16 cellular contexts compared by ENCODE assay signal in the genomic region with DNA sequence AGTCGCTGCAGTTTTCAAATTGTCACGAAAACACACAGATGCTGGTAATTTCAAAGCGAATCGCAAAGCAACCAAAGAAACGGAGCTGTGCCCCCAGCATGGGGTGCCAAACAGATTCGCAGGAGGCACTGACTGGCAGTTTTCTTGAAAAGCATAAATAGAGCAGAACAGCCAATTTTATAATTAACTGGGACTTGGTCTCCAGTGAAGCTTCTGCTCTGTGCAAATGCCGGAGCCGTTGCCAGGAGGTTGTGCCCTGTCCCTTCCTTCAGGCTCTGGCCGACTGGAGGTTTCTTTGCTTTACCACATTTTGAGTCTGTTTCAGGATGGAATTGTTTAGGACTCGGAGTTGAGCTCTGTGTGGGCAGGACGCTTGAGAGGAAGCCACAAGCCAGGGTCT. TPM values are rescaled to one million over a fixed set of nuclear protein-coding genes. Genes with fewer than 3 reads are reported as not detected.
DNase-seq lines count a peak whose midpoint lies in the region; ATAC-seq and TF ChIP-seq lines count a peak whose summit lies in the region.
"Had no signal": no experiment of that assay in that cellular context is flagged by ENCODE, and none has a peak within 500 bp of the region (broad histone marks: within the 10 kb centered on the region; RNA-seq: fewer than 3 reads in every experiment).

No MANE protein-coding gene starts in this region.

- TF ChIP-seq CTCF in neural progenitor cell (IDR thresholded peaks at IDR 0.05) (no peak), progenitor cell of endocrine pancreas (IDR thresholded peaks at IDR 0.05; ENCODE audit: unreplicated experiment) (no peak)

- no peak for ATAC-seq in HG02571 (IDR thresholded peaks at IDR 0.05; ENCODE audit: unreplicated experiment)
- ATAC-seq: HepG2 had no signal

- H3K36me3 Mint-ChIP-seq in neural progenitor cell, result no peaks in the 10 kb centered on the region
- no peaks in the 10 kb centered on the region for H3K36me3 Mint-ChIP-seq in progenitor cell of endocrine pancreas (ENCODE audit: insufficient read depth)
- H3K36me3 Mint-ChIP-seq: CD14-positive monocyte had no signal

- H3K9me3 ChIP-seq in neural progenitor cell (ENCODE audit: low read depth), result no peaks in the 10 kb centered on the region
- H3K9me3 ChIP-seq: Caco-2 had no signal

- no peaks in the 10 kb centered on the region for H3F3A ChIP-seq in neural progenitor cell (ENCODE audit: low read depth)

- peak overlapping the region; percentile 82 for H2AFZ ChIP-seq in neural progenitor cell (replicated peaks)

- H3K4me1 Mint-ChIP-seq in neural progenitor cell, result peaks cover 18% of the 10 kb centered on the region
- no peaks in the 10 kb centered on the region for H3K4me1 Mint-ChIP-seq in progenitor cell of endocrine pancreas (ENCODE audit: low read depth)
- H3K4me1 Mint-ChIP-seq: CD14-positive monocyte; CD8-positive, alpha-beta memory T cell had no signal

- H3K36me3 ChIP-seq in neural progenitor cell, result no peaks in the 10 kb centered on the region

- H3K27me3 ChIP-seq in neural progenitor cell, result no peaks in the 10 kb centered on the region

- H3K27ac ChIP-seq in neural progenitor cell, result no peak overlapping the region

- DNase-seq in G401 (ENCODE audit: low spot score), result peak; percentile 86
- DNase-seq in NCI-H146 treated with DMSO at 0.1 percent for 48 hours (lab: John Stamatoyannopoulos, UW; ENCODE audit: unreplicated experiment), result peak; percentile 35
- DNase-seq in cerebellar cortex (ENCODE audit: low spot score), result peak; percentile 83
- DNase-seq in neural progenitor cell (ENCODE audit: low spot score), result no peak
- DNase-seq in progenitor cell of endocrine pancreas (ENCODE audit: low spot score, unreplicated experiment), result no peak
- no peak for DNase-seq in AG20443 (ENCODE audit: low spot score)
- DNase-seq: Caco-2; CD8-positive, alpha-beta memory T cell; DND-41; GF-D8; HCEC 1CT; HFFc6 had no signal

- H3K27me3 Mint-ChIP-seq in neural progenitor cell (ENCODE audit: insufficient read depth, low read depth) (peaks cover 2% of the 10 kb centered on the region), progenitor cell of endocrine pancreas (peaks cover 13% of the 10 kb centered on the region)

- H3K27ac Mint-ChIP-seq in neural progenitor cell (no peak overlapping the region), progenitor cell of endocrine pancreas (no peak overlapping the region)
- H3K27ac Mint-ChIP-seq: CD14-positive monocyte; CD8-positive, alpha-beta memory T cell; HFFc6 had no signal

- H4K20me1 ChIP-seq in neural progenitor cell (ENCODE audit: low read depth), result no peaks in the 10 kb centered on the region

- no peaks in the 10 kb centered on the region for H3K4me1 ChIP-seq in neural progenitor cell

- in situ Hi-C loops in G401 (cut with HindIII; ENCODE audit: low sequenced_read_pairs), result no loop called here

- H3K9ac ChIP-seq in neural progenitor cell, result no peak overlapping the region

- no peaks in the 10 kb centered on the region for H3K9me3 Mint-ChIP-seq in neural progenitor cell
- H3K9me3 Mint-ChIP-seq in progenitor cell of endocrine pancreas (ENCODE audit: low read depth), result no peaks in the 10 kb centered on the region
- H3K9me3 Mint-ChIP-seq: HFFc6 had no signal

- no peaks in the 10 kb centered on the region for H3K79me2 ChIP-seq in neural progenitor cell (ENCODE audit: low read depth)

- H3K4me3 Mint-ChIP-seq in neural progenitor cell (no peak overlapping the region), progenitor cell of endocrine pancreas (ENCODE audit: low read depth) (no peak overlapping the region)
- H3K4me3 Mint-ChIP-seq: CD14-positive monocyte; CD8-positive, alpha-beta memory T cell; HFFc6 had no signal

- no peak overlapping the region for H3K4me3 ChIP-seq in neural progenitor cell

- H3K4me2 ChIP-seq in neural progenitor cell, result no peak overlapping the region

RNA-seq across cellular contexts. Expression of a gene that starts 18.9 kb away (rescaled TPM):
- total RNA-seq in G401 (2014; rRNA removed; shearing (Covaris generic)), result not detected in 2 replicates
- total RNA-seq in neural progenitor cell (ENCODE audit: low replicate concordance) (not detected in 2 replicates), progenitor cell of endocrine pancreas (0.13 TPM in 1 of 2 replicates, not detected in the other)
- total RNA-seq: CD8-positive, alpha-beta memory T cell; H4 had no signal

RNA-seq across cellular contexts. Expression of a gene that starts 39.5 kb away (rescaled TPM):
- total RNA-seq in G401 (2014; rRNA removed; shearing (Covaris generic)), result not detected in 2 replicates
- total RNA-seq in neural progenitor cell (ENCODE audit: low replicate concordance) (not detected in 2 replicates), progenitor cell of endocrine pancreas (not detected in 2 replicates)
- total RNA-seq: Caco-2; CD8-positive, alpha-beta memory T cell; H4; HFFc6 had no signal

Comparison
In these comparisons a context has a peak if more than half of its experiments do, and no peak if none do; other contexts are left out.
1. DNase-seq: peak in G401 (single experiment), NCI-H146 treated with DMSO at 0.1 percent for 48 hours (single experiment) and cerebellar cortex (single experiment); none in neural progenitor cell (single experiment), progenitor cell of endocrine pancreas (single experiment) and AG20443 (single experiment).